ENCODE assay signal across 1 cellular context in the genomic region with DNA sequence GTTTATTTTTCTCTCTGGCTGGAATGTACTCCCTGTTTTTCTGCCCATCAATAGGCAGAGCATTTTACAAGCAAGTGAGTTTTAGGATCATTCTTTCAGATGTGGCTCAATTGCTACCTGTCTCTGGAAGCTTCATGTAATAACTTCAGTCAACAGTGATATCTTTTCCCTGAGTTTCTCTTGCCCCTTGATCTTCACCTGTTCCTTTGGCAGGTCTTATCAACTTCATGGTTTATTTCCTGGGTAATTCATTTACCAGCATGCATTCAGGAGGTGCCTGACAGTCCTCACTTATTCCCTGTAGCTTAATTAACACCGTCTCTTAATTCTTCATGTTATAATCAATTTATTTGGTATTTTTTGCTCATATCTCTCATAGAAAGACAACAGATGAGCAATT.
TF ChIP-seq lines count a peak whose summit lies in the region.

No MANE protein-coding gene starts in this region.

TF ChIP-seq in HepG2, 621 proteins besides CTCF, POLR2A, EP300 and RAD21 (continued from another document):
- TF ChIP-seq, protein P1, sequence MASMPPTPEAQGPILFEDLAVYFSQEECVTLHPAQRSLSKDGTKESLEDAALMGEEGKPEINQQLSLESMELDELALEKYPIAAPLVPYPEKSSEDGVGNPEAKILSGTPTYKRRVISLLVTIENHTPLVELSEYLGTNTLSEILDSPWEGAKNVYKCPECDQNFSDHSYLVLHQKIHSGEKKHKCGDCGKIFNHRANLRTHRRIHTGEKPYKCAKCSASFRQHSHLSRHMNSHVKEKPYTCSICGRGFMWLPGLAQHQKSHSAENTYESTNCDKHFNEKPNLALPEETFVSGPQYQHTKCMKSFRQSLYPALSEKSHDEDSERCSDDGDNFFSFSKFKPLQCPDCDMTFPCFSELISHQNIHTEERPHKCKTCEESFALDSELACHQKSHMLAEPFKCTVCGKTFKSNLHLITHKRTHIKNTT (CRISPR knock-in tag; IDR thresholded peaks at IDR 0.05), result no peak
- TF ChIP-seq ZNF619 (CRISPR knock-in tag; IDR thresholded peaks at IDR 0.05), result no peak
- TF ChIP-seq PCBP2 (optimal IDR thresholded peaks at IDR 0.05; ENCODE audit: low read depth, low read length, poor library complexity, severe bottlenecking), result no peak
- TF ChIP-seq SETDB1 (CRISPR knock-in tag; IDR thresholded peaks at IDR 0.05; ENCODE audit: borderline replicate concordance), result no peak
- TF ChIP-seq NCOR1 (IDR thresholded peaks at IDR 0.05; ENCODE audit: borderline replicate concordance, low read length), result no peak
- no peak for TF ChIP-seq REXO4 (CRISPR knock-in tag; IDR thresholded peaks at IDR 0.05; ENCODE audit: borderline replicate concordance)
- no peak for TF ChIP-seq ZC3H4 (CRISPR knock-in tag; IDR thresholded peaks at IDR 0.05; ENCODE audit: borderline replicate concordance)
